25 cellular contexts compared by ENCODE assay signal in the genomic region with DNA sequence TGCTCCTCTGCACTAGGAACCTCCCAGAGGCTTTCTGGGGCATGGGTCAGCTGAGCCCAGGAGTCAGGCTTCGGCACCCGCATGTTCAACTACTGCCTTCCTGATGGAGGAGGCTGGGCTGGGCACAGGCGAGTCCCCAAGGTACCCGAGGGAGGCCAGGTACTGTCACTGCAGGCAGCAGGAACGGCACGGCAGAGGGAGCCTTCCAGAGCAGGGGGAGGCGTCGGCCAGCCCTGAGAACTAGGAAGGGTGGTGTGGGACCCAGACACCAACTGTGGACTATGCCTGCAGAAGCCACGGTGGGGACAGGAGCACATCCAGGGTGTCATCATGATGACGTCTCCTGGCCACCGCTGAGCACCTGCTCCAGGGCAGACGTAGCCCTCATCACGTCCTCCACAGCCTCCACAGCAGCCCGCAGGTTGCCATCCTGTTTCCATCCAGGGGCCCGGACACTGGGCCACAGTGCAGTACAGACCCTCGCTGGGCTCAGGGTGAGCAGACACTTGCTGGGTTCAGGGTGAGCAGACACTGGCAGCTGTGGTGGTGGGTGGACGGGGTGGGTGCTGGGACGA. TPM values are rescaled to one million over a fixed set of nuclear protein-coding genes. Genes with fewer than 3 reads are reported as not detected.
"Had no signal": no experiment of that assay in that cellular context is flagged by ENCODE, and none has a peak within 500 bp of the region (broad histone marks: within the 10 kb centered on the region; RNA-seq: fewer than 3 reads in every experiment).

No MANE protein-coding gene starts in this region.

- H3K36me3 ChIP-seq: heart right ventricle, left ventricle myocardium inferior, neural progenitor cell, ovary, right atrium auricular region, uterus had no signal

- H3K27ac Mint-ChIP-seq: naive thymus-derived CD8-positive, alpha-beta T cell; nephron progenitor cell; neural progenitor cell; progenitor cell of endocrine pancreas; stimulated activated naive B cell treated with anti-CD40 and anti-IgM and Interleukin-4, amounts not matched to agents 10 μg/mL and 1 μg/mL and 100 μg/mL, for 72 hours; stimulated activated naive CD8-positive, alpha-beta T cell treated with anti-CD3 and anti-CD28 coated beads, Interleukin-15, Interleukin-2, amounts not matched to agents 100 ng/mL and 50 ng/mL, for 24 hours had no signal

- DNase-seq: heart right ventricle; islet precursor cell; left ventricle myocardium inferior; midbrain; mucosa of descending colon; naive thymus-derived CD8-positive, alpha-beta T cell; nephron progenitor cell; ovary; stimulated activated CD4-positive, alpha-beta T cell treated with anti-CD3 and anti-CD28 coated beads, Interleukin-12 subunit alpha, Interleukin-12 subunit beta, amount 100 ng/mL, for 4 hours; stimulated activated CD4-positive, alpha-beta T cell treated with anti-CD3 and anti-CD28 coated beads, Interleukin-15, amount 100 ng/mL, for 24 hours; stimulated activated CD4-positive, alpha-beta T cell treated with anti-CD3 and anti-CD28 coated beads, Interleukin-2, amount 100 ng/mL, for 24 hours; stimulated activated CD4-positive, alpha-beta T cell treated with anti-CD3 and anti-CD28 coated beads, Interleukin-4, amount 100 ng/mL, for 1 hour; stimulated activated naive B cell treated with anti-CD40 and anti-IgM and Interleukin-4, amounts not matched to agents 10 μg/mL and 1 μg/mL and 100 μg/mL, for 72 hours; substantia nigra; uterus had no signal

- H3K4me3 ChIP-seq: heart right ventricle, hepatocyte, left ventricle myocardium inferior, lung, mucosa of descending colon, neural progenitor cell, ovary, right atrium auricular region, skin epidermis, tibial nerve, uterus had no signal

- H3K27me3 ChIP-seq: hepatocyte, neural progenitor cell, ovary, right atrium auricular region, tibial nerve, uterus had no signal

- H3K4me3 Mint-ChIP-seq: naive thymus-derived CD8-positive, alpha-beta T cell; nephron progenitor cell; neural progenitor cell; stimulated activated naive B cell treated with anti-CD40 and anti-IgM and Interleukin-4, amounts not matched to agents 10 μg/mL and 1 μg/mL and 100 μg/mL, for 72 hours; stimulated activated naive CD8-positive, alpha-beta T cell treated with anti-CD3 and anti-CD28 coated beads, Interleukin-15, Interleukin-2, amounts not matched to agents 100 ng/mL and 50 ng/mL, for 24 hours had no signal

- H3K9me3 Mint-ChIP-seq: nephron progenitor cell; stimulated activated naive CD8-positive, alpha-beta T cell treated with anti-CD3 and anti-CD28 coated beads, Interleukin-15, Interleukin-2, amounts not matched to agents 100 ng/mL and 50 ng/mL, for 24 hours had no signal

- H3K27me3 Mint-ChIP-seq: stimulated activated naive CD8-positive, alpha-beta T cell treated with anti-CD3 and anti-CD28 coated beads, Interleukin-15, Interleukin-2, amounts not matched to agents 100 ng/mL and 50 ng/mL, for 24 hours had no signal

- H3K9ac ChIP-seq: neural progenitor cell had no signal

- H3K4me1 ChIP-seq: neural progenitor cell, uterus had no signal

- H2AFZ ChIP-seq: hepatocyte, neural progenitor cell had no signal

- ATAC-seq: mucosa of descending colon; naive thymus-derived CD8-positive, alpha-beta T cell; sciatic nerve; stimulated activated naive B cell treated with anti-CD40 and anti-IgM and Interleukin-4, amounts not matched to agents 10 μg/mL and 1 μg/mL and 100 μg/mL, for 72 hours had no signal

- H3K4me1 Mint-ChIP-seq: naive thymus-derived CD8-positive, alpha-beta T cell; stimulated activated naive B cell treated with anti-CD40 and anti-IgM and Interleukin-4, amounts not matched to agents 10 μg/mL and 1 μg/mL and 100 μg/mL, for 72 hours had no signal

- H3K27ac ChIP-seq: heart right ventricle, hepatocyte, left ventricle myocardium inferior, neural progenitor cell, ovary, right atrium auricular region, skin epidermis, tibial nerve, uterus had no signal

- H3K4me2 ChIP-seq: hepatocyte, neural progenitor cell had no signal

- H3K36me3 Mint-ChIP-seq: naive thymus-derived CD8-positive, alpha-beta T cell; neural progenitor cell; stimulated activated naive B cell treated with anti-CD40 and anti-IgM and Interleukin-4, amounts not matched to agents 10 μg/mL and 1 μg/mL and 100 μg/mL, for 72 hours had no signal

- H3K9me3 ChIP-seq: mucosa of descending colon, ovary, right atrium auricular region, tibial nerve, uterus had no signal

- H3K79me2 ChIP-seq: hepatocyte had no signal

RNA-seq across cellular contexts. Expression of gene SORCS2, which starts 40.8 kb away (rescaled TPM):
- total RNA-seq: naive thymus-derived CD8-positive, alpha-beta T cell; pulmonary artery endothelial cell had no signal
- polyA plus RNA-seq: naive thymus-derived CD8-positive, alpha-beta T cell had no signal
